In the genomic region with DNA sequence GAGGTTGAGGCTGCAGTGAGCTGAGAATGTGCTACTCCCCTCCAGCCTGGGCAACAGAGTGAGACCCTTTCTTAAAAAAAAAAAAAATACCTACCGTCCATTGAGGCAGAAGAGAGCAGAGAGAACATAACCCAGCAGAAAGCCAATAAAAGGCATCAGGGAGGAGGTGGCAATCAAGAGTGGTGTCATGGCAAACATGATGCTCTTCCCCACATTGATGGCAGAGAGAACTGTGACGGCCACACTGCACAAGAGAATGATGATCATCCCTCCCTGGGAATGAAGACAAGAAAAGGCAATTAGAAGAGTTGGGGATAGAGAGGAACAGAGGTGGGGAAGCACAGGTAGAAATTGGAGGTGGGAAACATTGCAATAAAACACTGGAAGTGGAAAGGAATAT, we compare ENCODE assay signal across 1 cellular context.
TF ChIP-seq lines count a peak whose summit lies in the region.

No MANE protein-coding gene starts in this region.

TF ChIP-seq in HepG2, 621 proteins besides CTCF, POLR2A, EP300 and RAD21:
- TF ChIP-seq RBM22 (optimal IDR thresholded peaks at IDR 0.05; ENCODE audit: low read length) (peak; percentile 78), ZNF501 (CRISPR knock-in tag; IDR thresholded peaks at IDR 0.05) (no peak), POLR2AphosphoS2 (IDR thresholded peaks at IDR 0.05; ENCODE audit: low read depth, low read length) (peak; percentile 74; the same call in 1 of the 2 replicates), RBFOX2 (IDR thresholded peaks at IDR 0.05; ENCODE audit: low read depth, low read length) (peak; percentile 3; the same call in 1 of the 2 replicates), PCBP2 (optimal IDR thresholded peaks at IDR 0.05; ENCODE audit: low read depth, low read length, poor library complexity, severe bottlenecking) (no peak), POLR2G (IDR thresholded peaks at IDR 0.05; ENCODE audit: low read depth, low read length) (peak; percentile 59; the same call in 1 of the 2 replicates)
